In the genomic region with DNA sequence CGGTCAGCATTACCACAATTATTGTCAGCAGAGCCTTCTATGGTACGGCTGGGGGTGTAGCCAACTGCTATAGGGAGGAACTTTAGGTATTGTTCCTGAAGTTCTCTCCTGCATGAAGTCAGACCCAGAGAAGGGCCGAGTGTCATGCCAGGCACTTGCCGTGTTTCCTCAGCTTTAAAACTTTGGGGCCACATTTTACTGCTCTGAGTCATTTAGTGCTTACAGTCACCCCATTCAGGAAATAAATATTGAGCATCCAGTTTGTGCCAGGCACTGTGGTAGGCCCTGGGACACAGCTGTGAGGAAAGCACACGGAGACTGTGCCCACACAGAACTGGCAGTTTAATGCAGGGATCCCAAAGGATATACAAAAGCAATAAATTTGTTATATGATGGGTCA, we compare ENCODE assay signal across 14 cellular contexts. TPM values are rescaled to one million over a fixed set of nuclear protein-coding genes. Genes with fewer than 3 reads are reported as not detected.
A peak's percentile ranks its signal among the peaks of the same experiment; 100 is the strongest.
DNase-seq lines count a peak whose midpoint lies in the region; ATAC-seq lines count a peak whose summit lies in the region.
"Had no signal": no experiment of that assay in that cellular context is flagged by ENCODE, and none has a peak within 500 bp of the region (broad histone marks: within the 10 kb centered on the region; RNA-seq: fewer than 3 reads in every experiment).

No MANE protein-coding gene starts in this region.

- H3K27me3 ChIP-seq in effector memory CD4-positive, alpha-beta T cell (replicated peaks; ENCODE audit: control insufficient read depth, insufficient read depth, low read length, poor library complexity, severe bottlenecking): no peaks in the 10 kb centered on the region

- no peak overlapping the region for H3K27ac Mint-ChIP-seq in stimulated activated effector memory CD8-positive, alpha-beta T cell treated with anti-CD3 and anti-CD28 coated beads, Interleukin-12 subunit alpha, Interleukin-12 subunit beta, amount 100 ng/mL, for 72 hours
- H3K27ac Mint-ChIP-seq: CD14-positive monocyte; CD8-positive, alpha-beta T cell; H9 had no signal

- no peaks in the 10 kb centered on the region for H3K9me3 Mint-ChIP-seq in stimulated activated effector memory CD8-positive, alpha-beta T cell treated with anti-CD3 and anti-CD28 coated beads, Interleukin-12 subunit alpha, Interleukin-12 subunit beta, amount 100 ng/mL, for 72 hours
- H3K9me3 Mint-ChIP-seq: CD14-positive monocyte; CD8-positive, alpha-beta T cell; H9 had no signal

- no peak overlapping the region for H3K4me3 Mint-ChIP-seq in stimulated activated effector memory CD8-positive, alpha-beta T cell treated with anti-CD3 and anti-CD28 coated beads, Interleukin-12 subunit alpha, Interleukin-12 subunit beta, amount 100 ng/mL, for 72 hours
- H3K4me3 Mint-ChIP-seq: CD14-positive monocyte; CD8-positive, alpha-beta T cell; H9 had no signal

- peak overlapping the region; percentile 20 for H3K27ac ChIP-seq in angular gyrus (ENCODE audit: low read depth, low read length)
- no peak overlapping the region for H3K27ac ChIP-seq in effector memory CD4-positive, alpha-beta T cell (ENCODE audit: insufficient read depth, low read length, poor library complexity, severe bottlenecking)
- H3K27ac ChIP-seq: A549 had no signal

- H3K36me3 Mint-ChIP-seq in stimulated activated effector memory CD8-positive, alpha-beta T cell treated with anti-CD3 and anti-CD28 coated beads, Interleukin-12 subunit alpha, Interleukin-12 subunit beta, amount 100 ng/mL, for 72 hours: no peaks in the 10 kb centered on the region
- H3K36me3 Mint-ChIP-seq: CD14-positive monocyte; CD8-positive, alpha-beta T cell had no signal

- H3K9me3 ChIP-seq in effector memory CD4-positive, alpha-beta T cell (ENCODE audit: control insufficient read depth, low read length): no peaks in the 10 kb centered on the region
- H3K9me3 ChIP-seq: A549 had no signal

- DNase-seq in ELR (ENCODE audit: low read depth) (peak; percentile 47), MV-4-11 (lab: John Stamatoyannopoulos, UW) (peak; percentile 14), Right ventricle myocardium superior (no peak)
- DNase-seq in stimulated activated effector memory CD8-positive, alpha-beta T cell treated with anti-CD3 and anti-CD28 coated beads, Interleukin-12 subunit alpha, Interleukin-12 subunit beta, amount 100 ng/mL, for 72 hours (ENCODE audit: low spot score in 2 of 2): no peak
- no peak for DNase-seq in effector memory CD4-positive, alpha-beta T cell
- DNase-seq: CD8-positive, alpha-beta T cell; COR-L47; DND-41; GOT3 had no signal

- no peaks in the 10 kb centered on the region for H3K36me3 ChIP-seq in effector memory CD4-positive, alpha-beta T cell (ENCODE audit: control insufficient read depth, insufficient read depth, low read length)

- peak; percentile 45 for ATAC-seq in stimulated activated effector memory CD8-positive, alpha-beta T cell treated with anti-CD3 and anti-CD28 coated beads, Interleukin-12 subunit alpha, Interleukin-12 subunit beta, amount 100 ng/mL, for 72 hours
- ATAC-seq in GM18861 (IDR thresholded peaks at IDR 0.05; ENCODE audit: unreplicated experiment): no peak
- no peak for ATAC-seq in Right ventricle myocardium superior (ENCODE audit: poor library complexity)
- ATAC-seq: A549; CD8-positive, alpha-beta T cell had no signal

- intact Hi-C loops in Right ventricle myocardium superior (cut with DNase I): no loop called here

- no peaks in the 10 kb centered on the region for H3K4me1 ChIP-seq in effector memory CD4-positive, alpha-beta T cell (ENCODE audit: control insufficient read depth, insufficient read depth, low read length, poor library complexity, severe bottlenecking)
- H3K4me1 ChIP-seq: A549 had no signal

- H3K4me3 ChIP-seq in effector memory CD4-positive, alpha-beta T cell (ENCODE audit: insufficient read depth, low read depth, low read length, poor library complexity, severe bottlenecking): no peak overlapping the region
- H3K4me3 ChIP-seq: A549 had no signal

- no peaks in the 10 kb centered on the region for H3K4me1 Mint-ChIP-seq in stimulated activated effector memory CD8-positive, alpha-beta T cell treated with anti-CD3 and anti-CD28 coated beads, Interleukin-12 subunit alpha, Interleukin-12 subunit beta, amount 100 ng/mL, for 72 hours
- H3K4me1 Mint-ChIP-seq: CD14-positive monocyte had no signal

RNA-seq across cellular contexts. Expression of a gene that starts 54.5 kb away (rescaled TPM):
- total RNA-seq in Right ventricle myocardium superior: 103 TPM

Comparison
In these comparisons a context has a peak if more than half of its experiments do, and no peak if none do; other contexts are left out.
1. DNase-seq: peak in ELR (single experiment) and MV-4-11 (single experiment); none in stimulated activated effector memory CD8-positive, alpha-beta T cell treated with anti-CD3 and anti-CD28 coated beads, Interleukin-12 subunit alpha, Interleukin-12 subunit beta, amount 100 ng/mL, for 72 hours (0 of 2), effector memory CD4-positive, alpha-beta T cell (0 of 3) and Right ventricle myocardium superior (single experiment).